ENCODE assay signal across 36 cellular contexts in the genomic region with DNA sequence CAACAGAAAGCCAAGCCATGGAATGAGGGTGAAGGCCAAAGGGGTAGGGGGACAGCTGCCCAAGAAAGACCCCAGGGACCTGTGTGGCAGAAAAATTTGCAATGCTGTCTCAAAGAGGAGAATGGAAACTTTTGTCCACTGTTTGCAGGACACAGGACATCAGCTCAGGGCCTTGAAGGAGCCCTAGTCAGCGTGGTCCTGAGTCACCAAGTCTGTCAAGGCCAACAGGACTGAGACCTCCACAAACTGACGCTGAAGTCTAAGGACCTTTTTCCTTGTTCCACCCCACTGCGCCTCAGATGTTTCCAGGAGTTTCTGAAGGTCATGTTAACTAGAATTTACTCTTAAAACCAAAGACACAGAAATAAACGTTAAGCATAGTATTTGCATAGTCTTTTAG. TPM values are rescaled to one million over a fixed set of nuclear protein-coding genes. Genes with fewer than 3 reads are reported as not detected.
"Had no signal": no experiment of that assay in that cellular context is flagged by ENCODE, and none has a peak within 500 bp of the region (broad histone marks: within the 10 kb centered on the region; RNA-seq: fewer than 3 reads in every experiment).

No MANE protein-coding gene starts in this region.

- H3K4me3 ChIP-seq: ascending aorta, breast epithelium, cardiac muscle cell, coronary artery, esophagus muscularis mucosa, gastroesophageal sphincter, heart right ventricle had no signal

- H3K9me3 ChIP-seq: ascending aorta, breast epithelium, esophagus muscularis mucosa, gastroesophageal sphincter, heart right ventricle had no signal

- H3K27me3 ChIP-seq: ascending aorta, breast epithelium, cardiac muscle cell, dorsolateral prefrontal cortex, esophagus muscularis mucosa, foreskin keratinocyte, gastroesophageal sphincter, heart right ventricle had no signal

- ATAC-seq: activated CD4-positive, CD25-positive, alpha-beta regulatory T cell treated with anti-CD3 and anti-CD28 coated beads, Interleukin-2, amount 50 U/mL, for 24 hours; gastroesophageal sphincter had no signal

- H3K9me3 Mint-ChIP-seq: activated B cell treated with CpG ODN at 0.5 μM for 24 hours; activated CD4-positive, alpha-beta memory T cell treated with anti-CD3 and anti-CD28 coated beads for 36 hours; activated CD4-positive, alpha-beta T cell treated with anti-CD3 and anti-CD28 coated beads, Interleukin-2, amount 10 ng/mL, durations not matched to agents 24 days and 14 days; activated T-helper 1 cell treated with anti-CD3 and anti-CD28 coated beads, Interleukin-12 subunit alpha, Interleukin-12 subunit beta, Interleukin-2, Interleukin-4 antibody, amounts not matched to agents 30 ng/mL and 10 ng/mL and 1 ng/mL, durations not matched to agents 14 hours and 24 hours and 36 hours; activated T-helper 2 cell treated with anti-CD3 and anti-CD28 coated beads, Interferon-gamma antibody, Interleukin-2, Interleukin-4, amounts not matched to agents 10 μg/mL and 5 μg/mL and 100 μg/mL, durations not matched to agents 14 hours and 24 hours and 36 hours; dendritic cell treated with granulocyte-macrophage colony-stimulating factor and Interleukin-4, amounts not matched to agents 40 ng/mL and 50 ng/mL, for 4 days; effector memory CD8-positive, alpha-beta T cell; T-cell; T-helper 1 cell treated with Interleukin-12 subunit alpha and Interleukin-12 subunit beta and Interleukin-4 antibody, amounts not matched to agents 30 μg/mL and 1 μg/mL, for 36 hours; T-helper 2 cell treated with Interferon-gamma antibody and Interleukin-4, amounts not matched to agents 5 μg/mL and 100 μg/mL, for 36 hours had no signal

- H3K4me1 ChIP-seq: breast epithelium, foreskin keratinocyte had no signal

- DNase-seq: activated B cell treated with CpG ODN at 0.5 μM for 24 hours; activated CD4-positive, alpha-beta memory T cell treated with anti-CD3 and anti-CD28 coated beads for 36 hours; activated CD4-positive, alpha-beta T cell treated with anti-CD3 and anti-CD28 coated beads, Interleukin-2, amount 10 ng/mL, durations not matched to agents 24 days and 14 days; activated CD8-positive, alpha-beta memory T cell treated with anti-CD3 and anti-CD28 coated beads, Interleukin-2, amount 10 ng/mL, durations not matched to agents 7 days and 5 days; activated CD8-positive, alpha-beta memory T cell treated with anti-CD3 and anti-CD28 coated beads, Interleukin-2, amount 50 U/mL, for 4 hours; activated CD8-positive, alpha-beta T cell treated with anti-CD3 and anti-CD28 coated beads, Interleukin-2, amount 10 ng/mL, durations not matched to agents 7 days and 5 days; activated effector memory CD4-positive, alpha-beta T cell treated with anti-CD3 and anti-CD28 coated beads, Interleukin-2, amount 50 U/mL, for 16 hours; activated naive CD4-positive, alpha-beta T cell treated with anti-CD3 and anti-CD28 coated beads, Interleukin-2, amount 10 ng/mL, durations not matched to agents 7 days and 5 days; activated T-cell treated with anti-CD3 and anti-CD28 coated beads, Interleukin-2, amount 50 U/mL, for 1 hour; activated T-cell treated with anti-CD3 and anti-CD28 coated beads, Interleukin-2, amount 50 U/mL, for 48 hours; central memory CD4-positive, alpha-beta T cell; cerebellar nuclear complex; dorsolateral prefrontal cortex; effector memory CD8-positive, alpha-beta T cell; foreskin keratinocyte; heart right ventricle; SW 1271; T-cell; T1000; WERI-Rb-1 had no signal

- H3K4me3 Mint-ChIP-seq: activated B cell treated with CpG ODN at 0.5 μM for 24 hours; activated CD4-positive, alpha-beta memory T cell treated with anti-CD3 and anti-CD28 coated beads for 36 hours; activated CD4-positive, alpha-beta T cell treated with anti-CD3 and anti-CD28 coated beads, Interleukin-2, amount 10 ng/mL, durations not matched to agents 24 days and 14 days; activated CD8-positive, alpha-beta memory T cell treated with anti-CD3 and anti-CD28 coated beads, Interleukin-2, amount 10 ng/mL, durations not matched to agents 7 days and 5 days; activated CD8-positive, alpha-beta T cell treated with anti-CD3 and anti-CD28 coated beads, Interleukin-2, amount 10 ng/mL, durations not matched to agents 7 days and 5 days; activated naive CD4-positive, alpha-beta T cell treated with anti-CD3 and anti-CD28 coated beads, Interleukin-2, amount 10 ng/mL, durations not matched to agents 7 days and 5 days; activated naive CD8-positive, alpha-beta T cell; activated T-helper 1 cell treated with anti-CD3 and anti-CD28 coated beads, Interleukin-12 subunit alpha, Interleukin-12 subunit beta, Interleukin-2, Interleukin-4 antibody, amounts not matched to agents 30 ng/mL and 10 ng/mL and 1 ng/mL, durations not matched to agents 14 hours and 24 hours and 36 hours; brain; dendritic cell treated with granulocyte-macrophage colony-stimulating factor and Interleukin-4, amounts not matched to agents 40 ng/mL and 50 ng/mL, for 4 days; effector memory CD8-positive, alpha-beta T cell; T-cell; T-helper 1 cell treated with Interleukin-12 subunit alpha and Interleukin-12 subunit beta and Interleukin-4 antibody, amounts not matched to agents 30 μg/mL and 1 μg/mL, for 36 hours; T-helper 2 cell treated with Interferon-gamma antibody and Interleukin-4, amounts not matched to agents 5 μg/mL and 100 μg/mL, for 36 hours had no signal

- H3K27ac Mint-ChIP-seq: activated B cell treated with CpG ODN at 0.5 μM for 24 hours; activated CD4-positive, alpha-beta memory T cell treated with anti-CD3 and anti-CD28 coated beads for 36 hours; activated CD4-positive, alpha-beta T cell treated with anti-CD3 and anti-CD28 coated beads, Interleukin-2, amount 10 ng/mL, durations not matched to agents 24 days and 14 days; activated CD8-positive, alpha-beta memory T cell treated with anti-CD3 and anti-CD28 coated beads, Interleukin-2, amount 10 ng/mL, durations not matched to agents 7 days and 5 days; activated CD8-positive, alpha-beta T cell treated with anti-CD3 and anti-CD28 coated beads, Interleukin-2, amount 10 ng/mL, durations not matched to agents 7 days and 5 days; activated naive CD8-positive, alpha-beta T cell; activated T-helper 1 cell treated with anti-CD3 and anti-CD28 coated beads, Interleukin-12 subunit alpha, Interleukin-12 subunit beta, Interleukin-2, Interleukin-4 antibody, amounts not matched to agents 30 ng/mL and 10 ng/mL and 1 ng/mL, durations not matched to agents 14 hours and 24 hours and 36 hours; activated T-helper 2 cell treated with anti-CD3 and anti-CD28 coated beads, Interferon-gamma antibody, Interleukin-2, Interleukin-4, amounts not matched to agents 10 μg/mL and 5 μg/mL and 100 μg/mL, durations not matched to agents 14 hours and 24 hours and 36 hours; brain; dendritic cell treated with granulocyte-macrophage colony-stimulating factor and Interleukin-4, amounts not matched to agents 40 ng/mL and 50 ng/mL, for 4 days; T-cell; T-helper 1 cell treated with Interleukin-12 subunit alpha and Interleukin-12 subunit beta and Interleukin-4 antibody, amounts not matched to agents 30 μg/mL and 1 μg/mL, for 36 hours; T-helper 2 cell treated with Interferon-gamma antibody and Interleukin-4, amounts not matched to agents 5 μg/mL and 100 μg/mL, for 36 hours had no signal

- H3K27me3 Mint-ChIP-seq: activated B cell treated with CpG ODN at 0.5 μM for 24 hours; activated CD4-positive, alpha-beta memory T cell treated with anti-CD3 and anti-CD28 coated beads for 36 hours; activated CD4-positive, alpha-beta T cell treated with anti-CD3 and anti-CD28 coated beads, Interleukin-2, amount 10 ng/mL, durations not matched to agents 24 days and 14 days; activated CD8-positive, alpha-beta memory T cell treated with anti-CD3 and anti-CD28 coated beads, Interleukin-2, amount 10 ng/mL, durations not matched to agents 7 days and 5 days; activated naive CD4-positive, alpha-beta T cell treated with anti-CD3 and anti-CD28 coated beads, Interleukin-2, amount 10 ng/mL, durations not matched to agents 7 days and 5 days; activated naive CD8-positive, alpha-beta T cell; brain; dendritic cell treated with granulocyte-macrophage colony-stimulating factor and Interleukin-4, amounts not matched to agents 40 ng/mL and 50 ng/mL, for 4 days; effector memory CD8-positive, alpha-beta T cell; T-cell had no signal

- H3K36me3 ChIP-seq: breast epithelium, cardiac muscle cell had no signal

- H3K27ac ChIP-seq: ascending aorta, breast epithelium, cardiac muscle cell, coronary artery, esophagus muscularis mucosa, foreskin keratinocyte, gastroesophageal sphincter, heart right ventricle, WERI-Rb-1 had no signal

RNA-seq across cellular contexts. Expression of gene AVP, which starts 31.8 kb away (rescaled TPM):
- total RNA-seq: activated B cell treated with CpG ODN at 0.5 μM for 24 hours; activated CD4-positive, alpha-beta memory T cell treated with anti-CD3 and anti-CD28 coated beads for 36 hours; activated CD4-positive, alpha-beta T cell treated with anti-CD3 and anti-CD28 coated beads, Interleukin-2, amount 10 ng/mL, durations not matched to agents 24 days and 14 days; activated CD8-positive, alpha-beta memory T cell treated with anti-CD3 and anti-CD28 coated beads for 36 hours; activated CD8-positive, alpha-beta memory T cell treated with anti-CD3 and anti-CD28 coated beads, Interleukin-2, amount 10 ng/mL, durations not matched to agents 7 days and 5 days; activated CD8-positive, alpha-beta T cell treated with anti-CD3 and anti-CD28 coated beads, Interleukin-2, amount 10 ng/mL, durations not matched to agents 7 days and 5 days; activated T-helper 1 cell treated with anti-CD3 and anti-CD28 coated beads, Interleukin-12 subunit alpha, Interleukin-12 subunit beta, Interleukin-2, Interleukin-4 antibody, amounts not matched to agents 30 ng/mL and 10 ng/mL and 1 ng/mL, durations not matched to agents 14 hours and 24 hours and 36 hours; activated T-helper 2 cell treated with anti-CD3 and anti-CD28 coated beads, Interferon-gamma antibody, Interleukin-2, Interleukin-4, amounts not matched to agents 10 μg/mL and 5 μg/mL and 100 μg/mL, durations not matched to agents 14 hours and 24 hours and 36 hours; ascending aorta; breast epithelium; cardiac muscle cell; esophagus muscularis mucosa; foreskin keratinocyte; gastroesophageal sphincter; glomerular endothelial cell; heart right ventricle had no signal
- polyA plus RNA-seq: cardiac muscle cell, foreskin keratinocyte, heart right ventricle had no signal

RNA-seq across cellular contexts. Expression of gene OXT, which starts 44.9 kb away (rescaled TPM):
- total RNA-seq: activated B cell treated with CpG ODN at 0.5 μM for 24 hours; activated CD4-positive, alpha-beta T cell treated with anti-CD3 and anti-CD28 coated beads, Interleukin-2, amount 10 ng/mL, durations not matched to agents 24 days and 14 days; activated CD8-positive, alpha-beta memory T cell treated with anti-CD3 and anti-CD28 coated beads, Interleukin-2, amount 10 ng/mL, durations not matched to agents 7 days and 5 days; activated CD8-positive, alpha-beta T cell treated with anti-CD3 and anti-CD28 coated beads, Interleukin-2, amount 10 ng/mL, durations not matched to agents 7 days and 5 days; activated T-helper 1 cell treated with anti-CD3 and anti-CD28 coated beads, Interleukin-12 subunit alpha, Interleukin-12 subunit beta, Interleukin-2, Interleukin-4 antibody, amounts not matched to agents 30 ng/mL and 10 ng/mL and 1 ng/mL, durations not matched to agents 14 hours and 24 hours and 36 hours; activated T-helper 2 cell treated with anti-CD3 and anti-CD28 coated beads, Interferon-gamma antibody, Interleukin-2, Interleukin-4, amounts not matched to agents 10 μg/mL and 5 μg/mL and 100 μg/mL, durations not matched to agents 14 hours and 24 hours and 36 hours; ascending aorta; cardiac muscle cell; esophagus muscularis mucosa; foreskin keratinocyte; gastroesophageal sphincter; glomerular endothelial cell had no signal
- polyA plus RNA-seq: cardiac muscle cell, foreskin keratinocyte had no signal
